1 cellular context compared by ENCODE assay signal in the genomic region with DNA sequence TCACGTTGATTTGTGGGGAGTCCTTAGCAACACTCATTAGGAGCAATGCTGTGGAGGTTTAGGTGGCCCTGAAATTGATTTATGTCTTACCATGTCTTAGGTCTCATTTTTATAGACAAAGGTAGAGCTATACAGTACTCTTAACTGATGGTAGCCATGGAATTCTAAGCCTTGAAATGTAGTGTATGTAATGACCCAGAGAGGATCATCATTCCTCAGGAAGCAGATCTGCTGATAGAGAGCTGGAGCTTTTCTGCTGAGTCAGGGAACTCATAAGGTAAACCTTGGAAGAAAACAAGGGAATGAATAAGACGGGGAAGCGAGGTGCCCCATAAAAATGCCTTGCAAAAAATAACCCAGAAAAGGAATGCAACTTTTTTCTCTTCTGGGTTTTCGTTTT.
TF ChIP-seq lines count a peak whose summit lies in the region.

No MANE protein-coding gene starts in this region.

TF ChIP-seq in K562, 482 proteins besides CTCF, POLR2A, EP300 and RAD21 (continued from another document and continues in another):
- TF ChIP-seq, protein P1, sequence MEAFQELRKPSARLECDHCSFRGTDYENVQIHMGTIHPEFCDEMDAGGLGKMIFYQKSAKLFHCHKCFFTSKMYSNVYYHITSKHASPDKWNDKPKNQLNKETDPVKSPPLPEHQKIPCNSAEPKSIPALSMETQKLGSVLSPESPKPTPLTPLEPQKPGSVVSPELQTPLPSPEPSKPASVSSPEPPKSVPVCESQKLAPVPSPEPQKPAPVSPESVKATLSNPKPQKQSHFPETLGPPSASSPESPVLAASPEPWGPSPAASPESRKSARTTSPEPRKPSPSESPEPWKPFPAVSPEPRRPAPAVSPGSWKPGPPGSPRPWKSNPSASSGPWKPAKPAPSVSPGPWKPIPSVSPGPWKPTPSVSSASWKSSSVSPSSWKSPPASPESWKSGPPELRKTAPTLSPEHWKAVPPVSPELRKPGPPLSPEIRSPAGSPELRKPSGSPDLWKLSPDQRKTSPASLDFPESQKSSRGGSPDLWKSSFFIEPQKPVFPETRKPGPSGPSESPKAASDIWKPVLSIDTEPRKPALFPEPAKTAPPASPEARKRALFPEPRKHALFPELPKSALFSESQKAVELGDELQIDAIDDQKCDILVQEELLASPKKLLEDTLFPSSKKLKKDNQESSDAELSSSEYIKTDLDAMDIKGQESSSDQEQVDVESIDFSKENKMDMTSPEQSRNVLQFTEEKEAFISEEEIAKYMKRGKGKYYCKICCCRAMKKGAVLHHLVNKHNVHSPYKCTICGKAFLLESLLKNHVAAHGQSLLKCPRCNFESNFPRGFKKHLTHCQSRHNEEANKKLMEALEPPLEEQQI (IDR thresholded peaks at IDR 0.05) = no peak
- TF ChIP-seq FOSL1 (tag; conservative IDR thresholded peaks at IDR 0.05) (peak; percentile 36; the same call in 1 of the 2 replicates), ZNF316 (IDR thresholded peaks at IDR 0.05) (peak; percentile 100), RB1 (IDR thresholded peaks at IDR 0.05; ENCODE audit: low read depth) (peak; percentile 14; the same call in 1 of the 2 replicates), ZNF436 (CRISPR knock-in tag; IDR thresholded peaks at IDR 0.05) (no peak), NFE2L1 (tag; IDR thresholded peaks at IDR 0.05; ENCODE audit: borderline replicate concordance, low read depth) (0 out of 2 replicates have a peak, but pooled peaks have one; percentile 51), SREBF2 (CRISPR knock-in tag; IDR thresholded peaks at IDR 0.05) (no peak), TRIM24 (IDR thresholded peaks at IDR 0.05) (peak in 1 of 2 experiments; percentile 36; a peak in 1 of 4 replicates), SAFB2 (IDR thresholded peaks at IDR 0.05; ENCODE audit: borderline replicate concordance, low read depth, low read length, severe bottlenecking) (no peak), SRSF7 (optimal IDR thresholded peaks at IDR 0.05; ENCODE audit: low read depth, low read length) (no peak), SMAD4 (CRISPR knock-in tag; conservative IDR thresholded peaks at IDR 0.05) (0 out of 2 replicates have a peak, but pooled peaks have one; percentile 11), POLR3G (IDR thresholded peaks at IDR 0.05; ENCODE audit: extremely low read depth, insufficient read length, insufficient replicate concordance) (no peak), MECOM (CRISPR knock-in tag; IDR thresholded peaks at IDR 0.05) (peak; percentile 29; the same call in 1 of the 2 replicates), RCOR1 (IDR thresholded peaks at IDR 0.05; ENCODE audit: borderline replicate concordance in 1 of 2, low read depth in 2 of 2, low read length in 2 of 2) (peak in 1 of 2 experiments; percentile 49; a peak in 1 of 4 replicates), ZNF146 (CRISPR knock-in tag; IDR thresholded peaks at IDR 0.05; ENCODE audit: unreplicated experiment) (no peak), TCF7L2 (IDR thresholded peaks at IDR 0.05; ENCODE audit: low read depth, low read length) (no peak), KDM2B (CRISPR knock-in tag; IDR thresholded peaks at IDR 0.05) (no peak), RFX1 (IDR thresholded peaks at IDR 0.05) (peak; percentile 67), ZFP1 (CRISPR knock-in tag; IDR thresholded peaks at IDR 0.05) (no peak), BACH1 (tag; IDR thresholded peaks at IDR 0.05) (peak; percentile 94), DPF2 (IDR thresholded peaks at IDR 0.05) (peak; percentile 73), ZKSCAN1 (IDR thresholded peaks at IDR 0.05; ENCODE audit: low read depth, low read length) (no peak), PURB (CRISPR knock-in tag; IDR thresholded peaks at IDR 0.05; ENCODE audit: low read depth) (no peak), EGR1 (conservative IDR thresholded peaks at IDR 0.05) (no peak), CTBP1 (IDR thresholded peaks at IDR 0.05; ENCODE audit: borderline replicate concordance) (peak; percentile 72; the same call in 1 of the 2 replicates), ZFX (CRISPR knock-in tag; IDR thresholded peaks at IDR 0.05) (no peak), DNMT1 (IDR thresholded peaks at IDR 0.05) (no peak), NFE2 (IDR thresholded peaks at IDR 0.05; ENCODE audit: low read depth) (peak; percentile 91)
- TF ChIP-seq, protein P2, sequence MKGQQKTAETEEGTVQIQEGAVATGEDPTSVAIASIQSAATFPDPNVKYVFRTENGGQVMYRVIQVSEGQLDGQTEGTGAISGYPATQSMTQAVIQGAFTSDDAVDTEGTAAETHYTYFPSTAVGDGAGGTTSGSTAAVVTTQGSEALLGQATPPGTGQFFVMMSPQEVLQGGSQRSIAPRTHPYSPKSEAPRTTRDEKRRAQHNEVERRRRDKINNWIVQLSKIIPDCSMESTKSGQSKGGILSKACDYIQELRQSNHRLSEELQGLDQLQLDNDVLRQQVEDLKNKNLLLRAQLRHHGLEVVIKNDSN (CRISPR knock-in tag; IDR thresholded peaks at IDR 0.05) = no peak
- TF ChIP-seq, protein P3, sequence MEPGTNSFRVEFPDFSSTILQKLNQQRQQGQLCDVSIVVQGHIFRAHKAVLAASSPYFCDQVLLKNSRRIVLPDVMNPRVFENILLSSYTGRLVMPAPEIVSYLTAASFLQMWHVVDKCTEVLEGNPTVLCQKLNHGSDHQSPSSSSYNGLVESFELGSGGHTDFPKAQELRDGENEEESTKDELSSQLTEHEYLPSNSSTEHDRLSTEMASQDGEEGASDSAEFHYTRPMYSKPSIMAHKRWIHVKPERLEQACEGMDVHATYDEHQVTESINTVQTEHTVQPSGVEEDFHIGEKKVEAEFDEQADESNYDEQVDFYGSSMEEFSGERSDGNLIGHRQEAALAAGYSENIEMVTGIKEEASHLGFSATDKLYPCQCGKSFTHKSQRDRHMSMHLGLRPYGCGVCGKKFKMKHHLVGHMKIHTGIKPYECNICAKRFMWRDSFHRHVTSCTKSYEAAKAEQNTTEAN (CRISPR knock-in tag; IDR thresholded peaks at IDR 0.05) = no peak
- TF ChIP-seq, protein P4, sequence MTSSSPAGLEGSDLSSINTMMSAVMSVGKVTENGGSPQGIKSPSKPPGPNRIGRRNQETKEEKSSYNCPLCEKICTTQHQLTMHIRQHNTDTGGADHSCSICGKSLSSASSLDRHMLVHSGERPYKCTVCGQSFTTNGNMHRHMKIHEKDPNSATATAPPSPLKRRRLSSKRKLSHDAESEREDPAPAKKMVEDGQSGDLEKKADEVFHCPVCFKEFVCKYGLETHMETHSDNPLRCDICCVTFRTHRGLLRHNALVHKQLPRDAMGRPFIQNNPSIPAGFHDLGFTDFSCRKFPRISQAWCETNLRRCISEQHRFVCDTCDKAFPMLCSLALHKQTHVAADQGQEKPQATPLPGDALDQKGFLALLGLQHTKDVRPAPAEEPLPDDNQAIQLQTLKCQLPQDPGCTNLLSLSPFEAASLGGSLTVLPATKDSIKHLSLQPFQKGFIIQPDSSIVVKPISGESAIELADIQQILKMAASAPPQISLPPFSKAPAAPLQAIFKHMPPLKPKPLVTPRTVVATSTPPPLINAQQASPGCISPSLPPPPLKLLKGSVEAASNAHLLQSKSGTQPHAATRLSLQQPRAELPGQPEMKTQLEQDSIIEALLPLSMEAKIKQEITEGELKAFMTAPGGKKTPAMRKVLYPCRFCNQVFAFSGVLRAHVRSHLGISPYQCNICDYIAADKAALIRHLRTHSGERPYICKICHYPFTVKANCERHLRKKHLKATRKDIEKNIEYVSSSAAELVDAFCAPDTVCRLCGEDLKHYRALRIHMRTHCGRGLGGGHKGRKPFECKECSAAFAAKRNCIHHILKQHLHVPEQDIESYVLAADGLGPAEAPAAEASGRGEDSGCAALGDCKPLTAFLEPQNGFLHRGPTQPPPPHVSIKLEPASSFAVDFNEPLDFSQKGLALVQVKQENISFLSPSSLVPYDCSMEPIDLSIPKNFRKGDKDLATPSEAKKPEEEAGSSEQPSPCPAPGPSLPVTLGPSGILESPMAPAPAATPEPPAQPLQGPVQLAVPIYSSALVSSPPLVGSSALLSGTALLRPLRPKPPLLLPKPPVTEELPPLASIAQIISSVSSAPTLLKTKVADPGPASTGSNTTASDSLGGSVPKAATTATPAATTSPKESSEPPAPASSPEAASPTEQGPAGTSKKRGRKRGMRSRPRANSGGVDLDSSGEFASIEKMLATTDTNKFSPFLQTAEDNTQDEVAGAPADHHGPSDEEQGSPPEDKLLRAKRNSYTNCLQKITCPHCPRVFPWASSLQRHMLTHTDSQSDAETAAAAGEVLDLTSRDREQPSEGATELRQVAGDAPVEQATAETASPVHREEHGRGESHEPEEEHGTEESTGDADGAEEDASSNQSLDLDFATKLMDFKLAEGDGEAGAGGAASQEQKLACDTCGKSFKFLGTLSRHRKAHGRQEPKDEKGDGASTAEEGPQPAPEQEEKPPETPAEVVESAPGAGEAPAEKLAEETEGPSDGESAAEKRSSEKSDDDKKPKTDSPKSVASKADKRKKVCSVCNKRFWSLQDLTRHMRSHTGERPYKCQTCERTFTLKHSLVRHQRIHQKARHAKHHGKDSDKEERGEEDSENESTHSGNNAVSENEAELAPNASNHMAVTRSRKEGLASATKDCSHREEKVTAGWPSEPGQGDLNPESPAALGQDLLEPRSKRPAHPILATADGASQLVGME (CRISPR knock-in tag; IDR thresholded peaks at IDR 0.05) = no peak
- TF ChIP-seq, protein P5, sequence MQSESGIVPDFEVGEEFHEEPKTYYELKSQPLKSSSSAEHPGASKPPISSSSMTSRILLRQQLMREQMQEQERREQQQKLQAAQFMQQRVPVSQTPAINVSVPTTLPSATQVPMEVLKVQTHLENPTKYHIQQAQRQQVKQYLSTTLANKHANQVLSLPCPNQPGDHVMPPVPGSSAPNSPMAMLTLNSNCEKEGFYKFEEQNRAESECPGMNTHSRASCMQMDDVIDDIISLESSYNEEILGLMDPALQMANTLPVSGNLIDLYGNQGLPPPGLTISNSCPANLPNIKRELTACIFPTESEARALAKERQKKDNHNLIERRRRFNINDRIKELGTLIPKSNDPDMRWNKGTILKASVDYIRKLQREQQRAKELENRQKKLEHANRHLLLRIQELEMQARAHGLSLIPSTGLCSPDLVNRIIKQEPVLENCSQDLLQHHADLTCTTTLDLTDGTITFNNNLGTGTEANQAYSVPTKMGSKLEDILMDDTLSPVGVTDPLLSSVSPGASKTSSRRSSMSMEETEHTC (IDR thresholded peaks at IDR 0.05) = no peak
- TF ChIP-seq, protein P6, sequence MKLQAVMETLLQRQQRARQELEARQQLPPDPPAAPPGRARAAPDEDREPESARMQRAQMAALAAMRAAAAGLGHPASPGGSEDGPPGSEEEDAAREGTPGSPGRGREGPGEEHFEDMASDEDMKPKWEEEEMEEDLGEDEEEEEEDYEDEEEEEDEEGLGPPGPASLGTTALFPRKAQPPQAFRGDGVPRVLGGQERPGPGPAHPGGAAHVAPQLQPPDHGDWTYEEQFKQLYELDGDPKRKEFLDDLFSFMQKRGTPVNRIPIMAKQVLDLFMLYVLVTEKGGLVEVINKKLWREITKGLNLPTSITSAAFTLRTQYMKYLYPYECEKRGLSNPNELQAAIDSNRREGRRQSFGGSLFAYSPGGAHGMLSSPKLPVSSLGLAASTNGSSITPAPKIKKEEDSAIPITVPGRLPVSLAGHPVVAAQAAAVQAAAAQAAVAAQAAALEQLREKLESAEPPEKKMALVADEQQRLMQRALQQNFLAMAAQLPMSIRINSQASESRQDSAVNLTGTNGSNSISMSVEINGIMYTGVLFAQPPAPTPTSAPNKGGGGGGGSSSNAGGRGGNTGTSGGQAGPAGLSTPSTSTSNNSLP (IDR thresholded peaks at IDR 0.05; ENCODE audit: borderline replicate concordance, low read depth, low read length) = peak; percentile 14; the same call in 1 of the 2 replicates
- TF ChIP-seq, protein P7, sequence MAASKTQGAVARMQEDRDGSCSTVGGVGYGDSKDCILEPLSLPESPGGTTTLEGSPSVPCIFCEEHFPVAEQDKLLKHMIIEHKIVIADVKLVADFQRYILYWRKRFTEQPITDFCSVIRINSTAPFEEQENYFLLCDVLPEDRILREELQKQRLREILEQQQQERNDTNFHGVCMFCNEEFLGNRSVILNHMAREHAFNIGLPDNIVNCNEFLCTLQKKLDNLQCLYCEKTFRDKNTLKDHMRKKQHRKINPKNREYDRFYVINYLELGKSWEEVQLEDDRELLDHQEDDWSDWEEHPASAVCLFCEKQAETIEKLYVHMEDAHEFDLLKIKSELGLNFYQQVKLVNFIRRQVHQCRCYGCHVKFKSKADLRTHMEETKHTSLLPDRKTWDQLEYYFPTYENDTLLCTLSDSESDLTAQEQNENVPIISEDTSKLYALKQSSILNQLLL (CRISPR knock-in tag; IDR thresholded peaks at IDR 0.05; ENCODE audit: borderline replicate concordance) = no peak
- TF ChIP-seq, protein P8, sequence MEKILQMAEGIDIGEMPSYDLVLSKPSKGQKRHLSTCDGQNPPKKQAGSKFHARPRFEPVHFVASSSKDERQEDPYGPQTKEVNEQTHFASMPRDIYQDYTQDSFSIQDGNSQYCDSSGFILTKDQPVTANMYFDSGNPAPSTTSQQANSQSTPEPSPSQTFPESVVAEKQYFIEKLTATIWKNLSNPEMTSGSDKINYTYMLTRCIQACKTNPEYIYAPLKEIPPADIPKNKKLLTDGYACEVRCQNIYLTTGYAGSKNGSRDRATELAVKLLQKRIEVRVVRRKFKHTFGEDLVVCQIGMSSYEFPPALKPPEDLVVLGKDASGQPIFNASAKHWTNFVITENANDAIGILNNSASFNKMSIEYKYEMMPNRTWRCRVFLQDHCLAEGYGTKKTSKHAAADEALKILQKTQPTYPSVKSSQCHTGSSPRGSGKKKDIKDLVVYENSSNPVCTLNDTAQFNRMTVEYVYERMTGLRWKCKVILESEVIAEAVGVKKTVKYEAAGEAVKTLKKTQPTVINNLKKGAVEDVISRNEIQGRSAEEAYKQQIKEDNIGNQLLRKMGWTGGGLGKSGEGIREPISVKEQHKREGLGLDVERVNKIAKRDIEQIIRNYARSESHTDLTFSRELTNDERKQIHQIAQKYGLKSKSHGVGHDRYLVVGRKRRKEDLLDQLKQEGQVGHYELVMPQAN (IDR thresholded peaks at IDR 0.05; ENCODE audit: borderline replicate concordance) = no peak
- TF ChIP-seq, protein P9, sequence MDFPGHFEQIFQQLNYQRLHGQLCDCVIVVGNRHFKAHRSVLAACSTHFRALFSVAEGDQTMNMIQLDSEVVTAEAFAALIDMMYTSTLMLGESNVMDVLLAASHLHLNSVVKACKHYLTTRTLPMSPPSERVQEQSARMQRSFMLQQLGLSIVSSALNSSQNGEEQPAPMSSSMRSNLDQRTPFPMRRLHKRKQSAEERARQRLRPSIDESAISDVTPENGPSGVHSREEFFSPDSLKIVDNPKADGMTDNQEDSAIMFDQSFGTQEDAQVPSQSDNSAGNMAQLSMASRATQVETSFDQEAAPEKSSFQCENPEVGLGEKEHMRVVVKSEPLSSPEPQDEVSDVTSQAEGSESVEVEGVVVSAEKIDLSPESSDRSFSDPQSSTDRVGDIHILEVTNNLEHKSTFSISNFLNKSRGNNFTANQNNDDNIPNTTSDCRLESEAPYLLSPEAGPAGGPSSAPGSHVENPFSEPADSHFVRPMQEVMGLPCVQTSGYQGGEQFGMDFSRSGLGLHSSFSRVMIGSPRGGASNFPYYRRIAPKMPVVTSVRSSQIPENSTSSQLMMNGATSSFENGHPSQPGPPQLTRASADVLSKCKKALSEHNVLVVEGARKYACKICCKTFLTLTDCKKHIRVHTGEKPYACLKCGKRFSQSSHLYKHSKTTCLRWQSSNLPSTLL (IDR thresholded peaks at IDR 0.05) = no peak
